ENCODE assay signal across 14 cellular contexts in the genomic region with DNA sequence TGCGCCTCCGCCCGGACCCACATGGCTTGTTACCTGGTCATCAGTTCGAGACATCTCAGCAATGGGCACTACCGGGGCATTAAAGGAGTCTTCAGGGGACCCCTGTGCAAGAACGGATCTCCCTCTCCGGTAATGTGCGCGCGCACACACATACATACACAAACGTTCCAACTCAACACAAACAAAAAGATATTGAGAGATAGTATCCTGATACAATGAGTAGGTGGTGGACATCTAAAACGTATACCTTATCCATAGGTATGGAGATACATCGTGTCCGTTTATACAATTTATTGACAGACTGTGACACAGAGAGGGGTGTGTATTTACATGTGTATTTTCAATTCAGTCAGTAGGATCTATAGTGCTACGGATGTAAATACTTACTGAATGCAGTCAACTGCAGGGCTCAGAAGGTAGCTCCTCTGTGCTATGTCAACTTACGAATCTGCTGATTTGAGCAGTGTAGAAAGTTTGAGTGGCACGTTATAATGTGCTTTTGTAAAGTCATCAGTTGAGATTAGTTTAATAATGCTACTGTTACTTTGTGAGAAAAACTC. TPM values are rescaled to one million over a fixed set of nuclear protein-coding genes. Genes with fewer than 3 reads are reported as not detected.
DNase-seq lines count a peak whose midpoint lies in the region; ATAC-seq, FAIRE-seq and TF ChIP-seq lines count a peak whose summit lies in the region.
"Had no signal": no experiment of that assay in that cellular context is flagged by ENCODE, and none has a peak within 500 bp of the region (broad histone marks: within the 10 kb centered on the region; RNA-seq: fewer than 3 reads in every experiment).

No MANE protein-coding gene starts in this region.

- peak overlapping the region; percentile 22 to 40 for H3K4me3 ChIP-seq in ascending aorta
- peak overlapping the region; percentile 8 to 25 for H3K4me3 ChIP-seq in kidney (ENCODE audit: low read length in 2 of 2)
- peak overlapping the region; percentile 33 to 50 (median 44) for H3K4me3 ChIP-seq in stomach

- no peaks in the 10 kb centered on the region for H3K4me1 ChIP-seq in ascending aorta
- H3K4me1 ChIP-seq in kidney (ENCODE audit: control insufficient read depth in 1 of 2, insufficient read depth in 1 of 2, low read depth in 1 of 2, low read length in 2 of 2) = peaks cover 3 to 6% of the 10 kb centered on the region in 2 donors
- peaks cover 16 to 20% (median 19%) of the 10 kb centered on the region in 4 donors for H3K4me1 ChIP-seq in stomach

- POLR2A ChIA-PET in activated CD4-positive, alpha-beta memory T cell treated with anti-CD3 and anti-CD28 coated beads for 36 hours (lab: Charles Lee) = no interaction called here

- CTCF ChIA-PET in activated CD4-positive, alpha-beta memory T cell treated with anti-CD3 and anti-CD28 coated beads for 36 hours (lab: Charles Lee) = no interaction called here

- no peak for FAIRE-seq in kidney (lab: Jason Lieb, UNC)

- H3K9ac ChIP-seq in kidney (ENCODE audit: low read length in 2 of 2) = no peak overlapping the region

- no peaks in the 10 kb centered on the region for H3K9me3 ChIP-seq in ascending aorta
- no peaks in the 10 kb centered on the region for H3K9me3 ChIP-seq in kidney (ENCODE audit: control insufficient read depth in 1 of 2, low read length in 2 of 2)
- H3K9me3 ChIP-seq in stomach = no peaks in the 10 kb centered on the region

- no peak overlapping the region for H3K27ac Mint-ChIP-seq in T-helper 1 cell treated with Interleukin-12 subunit alpha and Interleukin-12 subunit beta and Interleukin-4 antibody, amounts not matched to agents 30 μg/mL and 1 μg/mL, for 36 hours
- H3K27ac Mint-ChIP-seq in activated CD4-positive, alpha-beta memory T cell treated with anti-CD3 and anti-CD28 coated beads for 36 hours = no peak overlapping the region
- H3K27ac Mint-ChIP-seq: effector memory CD8-positive, alpha-beta T cell had no signal

- no peak for TF ChIP-seq CTCF in ascending aorta (IDR thresholded peaks at IDR 0.05)
- no peak for TF ChIP-seq CTCF in kidney (IDR thresholded peaks at IDR 0.05; ENCODE audit: borderline replicate concordance, extremely low read depth, insufficient read depth)
- TF ChIP-seq CTCF in stomach (IDR thresholded peaks at IDR 0.05) = no peak

- peak overlapping the region; percentile 3 for H3K4me3 Mint-ChIP-seq in T-helper 1 cell treated with Interleukin-12 subunit alpha and Interleukin-12 subunit beta and Interleukin-4 antibody, amounts not matched to agents 30 μg/mL and 1 μg/mL, for 36 hours
- H3K4me3 Mint-ChIP-seq in activated CD4-positive, alpha-beta memory T cell treated with anti-CD3 and anti-CD28 coated beads for 36 hours = no peak overlapping the region
- H3K4me3 Mint-ChIP-seq: effector memory CD8-positive, alpha-beta T cell had no signal

- no peak for ATAC-seq in HG03442 (IDR thresholded peaks at IDR 0.05; ENCODE audit: unreplicated experiment)
- ATAC-seq: effector memory CD8-positive, alpha-beta T cell had no signal

- H3K36me3 ChIP-seq in ascending aorta = no peaks in the 10 kb centered on the region
- no peaks in the 10 kb centered on the region for H3K36me3 ChIP-seq in kidney (ENCODE audit: control insufficient read depth in 1 of 2, insufficient read depth in 2 of 2, low read length in 2 of 2)
- no peaks in the 10 kb centered on the region for H3K36me3 ChIP-seq in stomach

- intact Hi-C loops in ascending aorta (cut with DNase I) (no loop called here), kidney (cut with DNase I) (no loop called here), stomach (cut with DNase I; ENCODE audit: low total_unique reads) (no loop called here)
- intact Hi-C loops in activated CD4-positive, alpha-beta memory T cell treated with anti-CD3 and anti-CD28 coated beads for 36 hours (cut with micrococcal nuclease) = loop anchor here (10.0 kb wide), 1 partner anchor 215 kb away; no protein-coding TSS in a partner anchor

- no peaks in the 10 kb centered on the region for H3K36me3 Mint-ChIP-seq in T-helper 1 cell treated with Interleukin-12 subunit alpha and Interleukin-12 subunit beta and Interleukin-4 antibody, amounts not matched to agents 30 μg/mL and 1 μg/mL, for 36 hours (ENCODE audit: low read depth)
- H3K36me3 Mint-ChIP-seq in activated CD4-positive, alpha-beta memory T cell treated with anti-CD3 and anti-CD28 coated beads for 36 hours = no peaks in the 10 kb centered on the region

- TF ChIP-seq POLR2A in stomach (IDR thresholded peaks at IDR 0.05) = no peak

- H3K27ac ChIP-seq in ascending aorta (no peak overlapping the region), kidney (ENCODE audit: low read depth in 2 of 2, low read length in 2 of 2) (no peak overlapping the region), stomach (no peak overlapping the region)
- H3K27ac ChIP-seq: HL-60 had no signal

- H3K4me1 Mint-ChIP-seq in T-helper 1 cell treated with Interleukin-12 subunit alpha and Interleukin-12 subunit beta and Interleukin-4 antibody, amounts not matched to agents 30 μg/mL and 1 μg/mL, for 36 hours (ENCODE audit: low read depth) = no peaks in the 10 kb centered on the region
- peaks cover 9% of the 10 kb centered on the region for H3K4me1 Mint-ChIP-seq in activated CD4-positive, alpha-beta memory T cell treated with anti-CD3 and anti-CD28 coated beads for 36 hours (ENCODE audit: low read depth)

- no peak for DNase-seq in T-helper 1 cell
- DNase-seq in ascending aorta (ENCODE audit: low spot score in 2 of 2) = no peak
- DNase-seq in kidney = no peak
- DNase-seq in stomach = no peak
- DNase-seq in NCI-H2029 (lab: John Stamatoyannopoulos, UW) = no peak
- no peak for DNase-seq in activated CD4-positive, alpha-beta memory T cell treated with anti-CD3 and anti-CD28 coated beads for 36 hours
- DNase-seq: activated effector memory CD4-positive, alpha-beta T cell treated with Interleukin-2 at 50 U/mL for 16 hours; effector memory CD8-positive, alpha-beta T cell; NCI-H1048; OCI-M1 had no signal

- peaks cover 9% of the 10 kb centered on the region for H3K27me3 ChIP-seq in ascending aorta
- H3K27me3 ChIP-seq in stomach = peaks cover 16 to 68% (median 36%) of the 10 kb centered on the region in 3 donors

- no peak for TF ChIP-seq EP300 in stomach (IDR thresholded peaks at IDR 0.05)

- peaks cover 58% of the 10 kb centered on the region for H3K27me3 Mint-ChIP-seq in T-helper 1 cell treated with Interleukin-12 subunit alpha and Interleukin-12 subunit beta and Interleukin-4 antibody, amounts not matched to agents 30 μg/mL and 1 μg/mL, for 36 hours (ENCODE audit: low read depth)
- peaks cover 28% of the 10 kb centered on the region for H3K27me3 Mint-ChIP-seq in activated CD4-positive, alpha-beta memory T cell treated with anti-CD3 and anti-CD28 coated beads for 36 hours

- WGBS in stomach, 5 donors = 6 to 14% (median 9%) methylated on average over 13 to 17 of the region's 17 CpGs

- no peaks in the 10 kb centered on the region for H3K9me3 Mint-ChIP-seq in T-helper 1 cell treated with Interleukin-12 subunit alpha and Interleukin-12 subunit beta and Interleukin-4 antibody, amounts not matched to agents 30 μg/mL and 1 μg/mL, for 36 hours
- no peaks in the 10 kb centered on the region for H3K9me3 Mint-ChIP-seq in activated CD4-positive, alpha-beta memory T cell treated with anti-CD3 and anti-CD28 coated beads for 36 hours

RNA-seq across cellular contexts. Expression of a gene that starts 0.5 kb away (rescaled TPM):
- total RNA-seq in ascending aorta (not detected), kidney (0.19 TPM), stomach (under 1 TPM in 1 of 5 donors, not detected in 4; 0.37 TPM)
- polyA plus RNA-seq in kidney (ENCODE audit: insufficient read depth, low read depth, low replicate concordance) (not detected), stomach (not detected)
- not detected for total RNA-seq in activated CD4-positive, alpha-beta memory T cell treated with anti-CD3 and anti-CD28 coated beads for 36 hours
- polyA plus RNA-seq: AG04450 had no signal

RNA-seq across cellular contexts. Expression of a gene that starts 35.5 kb away (rescaled TPM):
- total RNA-seq in ascending aorta (not detected), kidney (not detected), stomach (not detected)
- polyA plus RNA-seq in kidney (ENCODE audit: insufficient read depth, low read depth, low replicate concordance) (not detected), stomach (not detected)
- total RNA-seq in activated CD4-positive, alpha-beta memory T cell treated with anti-CD3 and anti-CD28 coated beads for 36 hours = not detected
- polyA plus RNA-seq: AG04450 had no signal
